In the genomic region with DNA sequence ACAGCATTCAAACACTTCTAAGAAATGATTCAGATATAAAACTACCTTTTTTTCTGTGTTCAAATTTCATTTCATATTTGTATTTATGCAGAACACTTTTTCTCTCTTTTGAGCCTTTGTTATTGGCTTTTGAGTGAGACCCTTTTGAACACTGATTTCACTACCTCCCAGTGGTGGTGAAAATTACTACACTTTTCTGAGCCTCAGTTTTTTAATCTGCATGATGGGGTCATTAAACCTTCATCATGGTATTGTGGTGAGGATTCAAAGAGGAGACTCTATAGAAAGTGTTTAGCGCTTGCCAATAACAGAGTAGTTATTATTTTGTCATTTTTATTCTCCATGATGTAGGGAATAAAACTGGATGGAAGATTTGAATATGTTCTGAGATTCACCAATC, we compare ENCODE assay signal across 16 cellular contexts.
DNase-seq lines count a peak whose midpoint lies in the region; ATAC-seq, FAIRE-seq and TF ChIP-seq lines count a peak whose summit lies in the region.
"Had no signal": no experiment of that assay in that cellular context is flagged by ENCODE, and none has a peak within 500 bp of the region (broad histone marks: within the 10 kb centered on the region; RNA-seq: fewer than 3 reads in every experiment).

No MANE protein-coding gene starts in this region.

- TF ChIP-seq RAD21 in HepG2 (CRISPR knock-in tag; IDR thresholded peaks at IDR 0.05), result no peak

- intact Hi-C loops in HepG2 (cut with micrococcal nuclease; ENCODE audit: unreplicated experiment) (no loop called here), right lobe of liver (cut with DNase I) (no loop called here)

- H3K4me3 Mint-ChIP-seq in endodermal cell, result no peak overlapping the region
- H3K4me3 Mint-ChIP-seq: CD8-positive, alpha-beta memory T cell; IgD-negative memory B cell had no signal

- H3K4me2 ChIP-seq in HepG2 (ENCODE audit: low read depth, low read length) (no peak overlapping the region), OCI-LY1 (ENCODE audit: low read length) (no peak overlapping the region)

- H4K20me1 ChIP-seq in HepG2 (ENCODE audit: insufficient read depth, low read length), result 0 out of 2 replicates have a peak, but pooled peaks cover 2% of the 10 kb centered on the region
- H4K20me1 ChIP-seq in OCI-LY1 (ENCODE audit: insufficient read depth, low read length), result no peaks in the 10 kb centered on the region

- POLR2A ChIA-PET in HepG2 (lab: Yijun Ruan, JAX), result no interaction called here

- H3K9ac ChIP-seq in HepG2 (ENCODE audit: insufficient read depth, low read depth, low read length), result no peak overlapping the region
- no peak overlapping the region for H3K9ac ChIP-seq in OCI-LY1 (ENCODE audit: low read length)
- no peak overlapping the region for H3K9ac ChIP-seq in endodermal cell (ENCODE audit: extremely low read depth, low read length, poor library complexity, severe bottlenecking)

- DNase-seq in HepG2 (ENCODE audit: low spot score) (no peak), right lobe of liver (no peak), endodermal cell (no peak), NCI-H1694 (lab: John Stamatoyannopoulos, UW) (no peak), inferior parietal cortex (ENCODE audit: extremely low spot score) (no peak)
- DNase-seq: Caco-2; CD8-positive, alpha-beta memory T cell; DND-41; GDM1 had no signal

- no peaks in the 10 kb centered on the region for H3K9me3 ChIP-seq in HepG2 (ENCODE audit: low read length)
- H3K9me3 ChIP-seq in right lobe of liver, result no peaks in the 10 kb centered on the region
- no peaks in the 10 kb centered on the region for H3K9me3 ChIP-seq in OCI-LY1 (ENCODE audit: low read length)
- peaks cover 4% of the 10 kb centered on the region for H3K9me3 ChIP-seq in endodermal cell (ENCODE audit: control insufficient read depth, low read length)
- H3K9me3 ChIP-seq: Caco-2 had no signal

- no peaks in the 10 kb centered on the region for H3K9me2 ChIP-seq in OCI-LY1 (ENCODE audit: low read depth, low read length)

- H3K27ac Mint-ChIP-seq in endodermal cell, result no peak overlapping the region
- H3K27ac Mint-ChIP-seq: CD8-positive, alpha-beta memory T cell; IgD-negative memory B cell had no signal

- H3K9me3 Mint-ChIP-seq in endodermal cell, result peaks cover 5% of the 10 kb centered on the region

- TF ChIP-seq CTCF in HepG2 (CRISPR knock-in tag; IDR thresholded peaks at IDR 0.05) (no peak), right lobe of liver (IDR thresholded peaks at IDR 0.05) (no peak), OCI-LY1 (IDR thresholded peaks at IDR 0.05; ENCODE audit: low read length) (peak; percentile 22; the same call in 1 of the 2 replicates), endodermal cell (conservative IDR thresholded peaks at IDR 0.05) (peak; percentile 48)

- H3K27me3 Mint-ChIP-seq in endodermal cell (ENCODE audit: insufficient read depth), result no peaks in the 10 kb centered on the region
- H3K27me3 Mint-ChIP-seq: CD8-positive, alpha-beta memory T cell; IgD-negative memory B cell had no signal

- no peaks in the 10 kb centered on the region for H3K36me3 Mint-ChIP-seq in endodermal cell (ENCODE audit: low read depth)
- H3K36me3 Mint-ChIP-seq: CD8-positive, alpha-beta memory T cell had no signal

- no peaks in the 10 kb centered on the region for H3K4me1 ChIP-seq in HepG2 (ENCODE audit: insufficient read depth, low read length)
- no peaks in the 10 kb centered on the region for H3K4me1 ChIP-seq in right lobe of liver
- no peaks in the 10 kb centered on the region for H3K4me1 ChIP-seq in OCI-LY1 (ENCODE audit: insufficient read depth, low read length, severe bottlenecking)
- H3K4me1 ChIP-seq in endodermal cell (ENCODE audit: control insufficient read depth, insufficient read depth, low read length), result no peaks in the 10 kb centered on the region
- H3K4me1 ChIP-seq: Caco-2 had no signal

- no peak for ATAC-seq in HepG2
- no peak for ATAC-seq in right lobe of liver
- ATAC-seq in GM19351 (IDR thresholded peaks at IDR 0.05; ENCODE audit: unreplicated experiment), result no peak
- ATAC-seq in HG03039 (IDR thresholded peaks at IDR 0.05; ENCODE audit: unreplicated experiment), result no peak
- ATAC-seq: HCT116 had no signal

- FAIRE-seq in HepG2 (lab: Jason Lieb, UNC), result no peak
- FAIRE-seq: GM12891 had no signal

- TF ChIP-seq EP300 in HepG2 (IDR thresholded peaks at IDR 0.05; ENCODE audit: low read depth in 2 of 2, low read length in 2 of 2), result no peak
- TF ChIP-seq EP300 in HepG2 (CRISPR knock-in tag; IDR thresholded peaks at IDR 0.05; ENCODE audit: borderline replicate concordance), result no peak

- H3K27ac ChIP-seq in HepG2 (ENCODE audit: extremely low read length, insufficient read depth, low read length) (no peak overlapping the region), right lobe of liver (no peak overlapping the region), OCI-LY1 (ENCODE audit: low read depth, low read length, poor library complexity, severe bottlenecking) (no peak overlapping the region), endodermal cell (ENCODE audit: low read depth, low read length) (no peak overlapping the region)
- H3K27ac ChIP-seq: 22Rv1 had no signal

- H3K4me3 ChIP-seq in HepG2 (replicated peaks in 1 of 3; ENCODE audit: insufficient read depth in 1 of 3, low read depth in 2 of 3, low read length in 3 of 3) (no peak overlapping the region), right lobe of liver (no peak overlapping the region), OCI-LY1 (ENCODE audit: low read depth, low read length, poor library complexity, severe bottlenecking) (no peak overlapping the region), endodermal cell (ENCODE audit: low read length) (no peak overlapping the region)

- in situ Hi-C loops in HepG2 (cut with HindIII; ENCODE audit: extremely low pct_ligation_motif_present, low pct_unique_long_range_greater_than_20kb), result no loop called here

- H2AFZ ChIP-seq in HepG2 (ENCODE audit: low read length) (no peak overlapping the region), OCI-LY1 (ENCODE audit: low read length) (no peak overlapping the region)

- H3K4me1 Mint-ChIP-seq in endodermal cell, result peaks cover 9% of the 10 kb centered on the region
- H3K4me1 Mint-ChIP-seq: CD8-positive, alpha-beta memory T cell had no signal

- CTCF ChIA-PET in HepG2 (lab: Yijun Ruan, JAX; ENCODE audit: low intra/inter-chr PET ratio, low total read pairs), result no interaction called here

- no TSS peak for BruUV-seq in HepG2 (replicated peaks; lab: Mats Ljungman, UMichigan)

- H3K27me3 ChIP-seq in HepG2 (ENCODE audit: control insufficient read depth in 1 of 2, insufficient read depth in 2 of 2, low read length in 2 of 2) (no peaks in the 10 kb centered on the region), right lobe of liver (no peaks in the 10 kb centered on the region), OCI-LY1 (ENCODE audit: insufficient read depth, low read length) (no peaks in the 10 kb centered on the region), endodermal cell (ENCODE audit: control insufficient read depth, insufficient read depth, low read length, poor library complexity, severe bottlenecking) (no peaks in the 10 kb centered on the region)

- H3K36me3 ChIP-seq in HepG2 (replicated peaks in 1 of 2; ENCODE audit: control insufficient read depth in 1 of 2, insufficient read depth in 2 of 2, low read length in 2 of 2) (no peaks in the 10 kb centered on the region), right lobe of liver (no peaks in the 10 kb centered on the region), OCI-LY1 (ENCODE audit: insufficient read depth, low read length) (no peaks in the 10 kb centered on the region), endodermal cell (ENCODE audit: control insufficient read depth, insufficient read depth, low read length) (no peaks in the 10 kb centered on the region)

- H3K79me2 ChIP-seq in HepG2 (ENCODE audit: insufficient read depth, low read length) (no peaks in the 10 kb centered on the region), OCI-LY1 (ENCODE audit: insufficient read depth, low read length) (no peaks in the 10 kb centered on the region)

- WGBS in HepG2 (ENCODE audit: low lambda C conversion rate), result 0% methylated on average over 1 of the region's 1 CpG
- WGBS in right lobe of liver (ENCODE audit: insufficient coverage, low coverage, low lambda C conversion rate, missing lambda C conversion rate), result 75% methylated on average over 1 of the region's 1 CpG
- WGBS in endodermal cell (ENCODE audit: insufficient coverage in 1 of 2, insufficient read length in 1 of 2), 2 experiments, result 88% methylated on average over 1 of the region's 1 CpG; no CpG with 5 or more reads in 1 of the 2 experiments

- TF ChIP-seq POLR2A in HepG2 (IDR thresholded peaks at IDR 0.05; ENCODE audit: insufficient read depth in 1 of 2, low read depth in 2 of 2, low read length in 2 of 2) (no peak), right lobe of liver (IDR thresholded peaks at IDR 0.05) (no peak)

- no peaks in the 10 kb centered on the region for H3F3A ChIP-seq in OCI-LY1 (ENCODE audit: insufficient read depth, low read length)

TF ChIP-seq in HepG2, 621 proteins besides CTCF, POLR2A, EP300 and RAD21:
- TF ChIP-seq SOX5 (CRISPR knock-in tag; IDR thresholded peaks at IDR 0.05; ENCODE audit: borderline replicate concordance) (no peak), THAP11 (CRISPR knock-in tag; IDR thresholded peaks at IDR 0.05) (no peak), ZBTB8A (CRISPR knock-in tag; IDR thresholded peaks at IDR 0.05; ENCODE audit: borderline replicate concordance, low read depth) (no peak), ZNF629 (CRISPR knock-in tag; conservative IDR thresholded peaks at IDR 0.05) (peak; percentile 59)
TF ChIP-seq in HepG2: peak in this region for 1.

Comparison
In these comparisons a context has a peak if more than half of its experiments do, and no peak if none do; other contexts are left out.
1. CTCF ChIP-seq: peak in OCI-LY1 (single experiment) and endodermal cell (single experiment); none in HepG2 (single experiment) and right lobe of liver (0 of 4).